Comparison of ENCODE assay signal across 8 cellular contexts in genomic region chr19:46975918-46976782, GRCh38. TPM values are rescaled to one million over a fixed set of nuclear protein-coding genes. Genes with fewer than 3 reads are reported as not detected.
DNase-seq lines count a peak whose midpoint lies in the region; ATAC-seq, FAIRE-seq and TF ChIP-seq lines count a peak whose summit lies in the region.

No MANE protein-coding gene starts in this region.

- H2AFZ ChIP-seq in IMR-90 (replicated peaks; ENCODE audit: low read length, poor library complexity) = peak overlapping the region; percentile 74

- H3K4me3 ChIP-seq in IMR-90 (ENCODE audit: insufficient read depth, low read depth, low read length) (no peak overlapping the region), bronchial epithelial cell (ENCODE audit: low read depth, low read length) (no peak overlapping the region), skeletal muscle cell (ENCODE audit: low read depth, low read length) (no peak overlapping the region)

- H2BK15ac ChIP-seq in IMR-90 (ENCODE audit: low read depth, low read length) = peak overlapping the region; percentile 60; the same call in 2 of the 3 replicates

- H3K27ac ChIP-seq in IMR-90 (ENCODE audit: insufficient read depth, low read length) = peak overlapping the region; percentile 79

- peak overlapping the region; percentile 49 for H3K18ac ChIP-seq in IMR-90 (ENCODE audit: low read depth, low read length)

- peak overlapping the region; percentile 89 for H3K4ac ChIP-seq in IMR-90 (ENCODE audit: low read depth, low read length)

- H4K5ac ChIP-seq in IMR-90 (ENCODE audit: low read depth, low read length) = peak overlapping the region; percentile 27

- WGBS in IMR-90 (ENCODE audit: extremely low coverage in 2 of 2, insufficient read length in 1 of 2), 2 experiments = 25% methylated on average over 15 of the region's 18 CpGs; no CpG with 5 or more reads in 1 of the 2 experiments

- intact Hi-C loops in IMR-90 (cut with micrococcal nuclease) = loop anchor here (2.0 to 5.0 kb wide), 3 partner anchors 39 to 119 kb away; no protein-coding TSS in a partner anchor

- FAIRE-seq in bronchial epithelial cell (lab: Jason Lieb, UNC) = no peak

- peaks cover 32% of the 10 kb centered on the region for H3K4me1 ChIP-seq in IMR-90 (ENCODE audit: control insufficient read depth, insufficient read depth, low read length)

- peak overlapping the region; percentile 84 for H4K91ac ChIP-seq in IMR-90 (ENCODE audit: insufficient read depth, low read depth, low read length)

- H2BK20ac ChIP-seq in IMR-90 (ENCODE audit: low read depth, low read length) = peak overlapping the region; percentile 90

- TF ChIP-seq POLR2A in IMR-90 (IDR thresholded peaks at IDR 0.05; ENCODE audit: low read depth, low read length) = 0 out of 2 replicates have a peak, but pooled peaks have one; percentile 19

- H3K27me3 ChIP-seq in IMR-90 (ENCODE audit: control insufficient read depth, insufficient read depth, low read length) = no peaks in the 10 kb centered on the region
- no peaks in the 10 kb centered on the region for H3K27me3 ChIP-seq in bronchial epithelial cell (ENCODE audit: control insufficient read depth, insufficient read depth, low read length)

- H3K14ac ChIP-seq in IMR-90 (replicated peaks; ENCODE audit: low read depth, low read length) = peak overlapping the region; percentile 87

- H2AK5ac ChIP-seq in IMR-90 (ENCODE audit: low read depth, low read length) = peak overlapping the region; percentile 96

- peak overlapping the region; percentile 9 for H3K4me2 ChIP-seq in IMR-90 (ENCODE audit: low read depth, low read length)

- peak overlapping the region; percentile 60 for H3K56ac ChIP-seq in IMR-90 (ENCODE audit: extremely low read depth, insufficient read depth, low read length)

- TF ChIP-seq CTCF in IMR-90 (conservative IDR thresholded peaks at IDR 0.05; ENCODE audit: low read depth, low read length) (no peak), bronchial epithelial cell (IDR thresholded peaks at IDR 0.05; ENCODE audit: insufficient read depth, low read length, severe bottlenecking) (no peak)

- no TSS peak for BruUV-seq in IMR-90 (replicated peaks; lab: Mats Ljungman, UMichigan)

- H3K36me3 ChIP-seq in IMR-90 (ENCODE audit: control insufficient read depth, insufficient read depth, low read length) (no peaks in the 10 kb centered on the region), bronchial epithelial cell (ENCODE audit: control insufficient read depth, insufficient read depth, low read length) (peaks cover 5% of the 10 kb centered on the region)

- in situ Hi-C loops in IMR-90 (cut with MboI; ENCODE audit: low sequenced_read_pairs) = no loop called here

- peaks cover 45% of the 10 kb centered on the region for H3K9me1 ChIP-seq in IMR-90 (ENCODE audit: insufficient read depth, low read length)

- CTCF ChIA-PET in IMR-90 (lab: Yijun Ruan, JAX) = interaction anchor here (1.0 to 1.3 kb wide), 4 partner anchors 15 to 119 kb away, joined by 3 to 5 read pairs (median 4); no protein-coding TSS in a partner anchor

- DNase-seq in IMR-90 (peak; percentile 93), bronchial epithelial cell (ENCODE audit: low read depth) (peak; percentile 77), iPS-NIHi11 (ENCODE audit: low spot score) (peak; percentile 69), skeletal muscle cell (ENCODE audit: low read depth) (peak; percentile 80), NCI-H1694 (lab: John Stamatoyannopoulos, UW) (no peak)
- DNase-seq in stimulated activated CD4-positive, alpha-beta T cell treated with anti-CD3 and anti-CD28 coated beads, Interleukin-4, amount 100 ng/mL, for 4 hours = no peak
- DNase-seq in activated CD4-positive, CD25-positive, alpha-beta regulatory T cell (lab: John Stamatoyannopoulos, UW) = no peak

- POLR2A ChIA-PET in IMR-90 (lab: Charles Lee; ENCODE audit: unreplicated experiment) = interaction anchor here (0.6 to 1.4 kb wide), 3 partner anchors 12 to 874 kb away, joined by 4 to 9 read pairs (median 4); no protein-coding TSS in a partner anchor

- dilution Hi-C loops in IMR-90 (cut with HindIII; ENCODE audit: low sequenced_read_pairs, unreplicated experiment) = no loop called here

- TF ChIP-seq RAD21 in IMR-90 (IDR thresholded peaks at IDR 0.05; ENCODE audit: low read length) = 0 out of 2 replicates have a peak, but pooled peaks have one; percentile 14

- H4K20me1 ChIP-seq in IMR-90 (ENCODE audit: insufficient read depth, low read length) = peaks cover 22% of the 10 kb centered on the region; the same call in 1 of the 2 replicates

- peak overlapping the region; percentile 86 for H2AK9ac ChIP-seq in IMR-90 (replicated peaks; ENCODE audit: low read depth, low read length, poor library complexity)

- peak overlapping the region; percentile 14 to 82 for H4K8ac ChIP-seq in IMR-90 (ENCODE audit: low read depth in 2 of 2, low read length in 2 of 2)

- H3K9me3 ChIP-seq in IMR-90 (ENCODE audit: control insufficient read depth, insufficient read depth, low read length) = no peaks in the 10 kb centered on the region

- peak overlapping the region; percentile 92 for H2BK120ac ChIP-seq in IMR-90 (ENCODE audit: low read depth, low read length)

- peak overlapping the region; percentile 93 for H3K23ac ChIP-seq in IMR-90 (ENCODE audit: low read depth, low read length)

- H3K79me1 ChIP-seq in IMR-90 (ENCODE audit: low read depth in 1 of 2, low read length in 2 of 2) = peaks cover 44 to 82% of the 10 kb centered on the region in 2 experiments

- ATAC-seq in IMR-90 (ENCODE audit: low read depth) = peak; percentile 83
- no peak for ATAC-seq in GM18861 (IDR thresholded peaks at IDR 0.05; ENCODE audit: unreplicated experiment)

- H2BK5ac ChIP-seq in IMR-90 (ENCODE audit: low read depth, low read length, poor library complexity, severe bottlenecking) = peak overlapping the region; percentile 87

- peak overlapping the region; percentile 39; the same call in 1 of the 2 replicates for H3K9ac ChIP-seq in IMR-90 (ENCODE audit: low read depth, low read length)

TF ChIP-seq in IMR-90, 13 proteins besides CTCF, POLR2A, EP300 and RAD21:
- TF ChIP-seq MAFK (IDR thresholded peaks at IDR 0.05; ENCODE audit: low read depth, low read length) (no peak), NFE2L2 (IDR thresholded peaks at IDR 0.05; ENCODE audit: low read depth, low read length) (peak; percentile 68; the same call in 1 of the 2 replicates), CEBPB (IDR thresholded peaks at IDR 0.05; ENCODE audit: low read depth, low read length) (peak; percentile 65), MXI1 (IDR thresholded peaks at IDR 0.05; ENCODE audit: borderline replicate concordance, low read depth, low read length) (0 out of 2 replicates have a peak, but pooled peaks have one; percentile 20), ELK1 (IDR thresholded peaks at IDR 0.05; ENCODE audit: borderline replicate concordance, low read depth, low read length) (no peak)

RNA-seq across cellular contexts. Expression of gene NPAS1, which starts 43.5 kb away (rescaled TPM):
- total RNA-seq in IMR-90 (2012; rRNA removed) (0.36 and 0.56 TPM in 2 replicates), bronchial epithelial cell (0.26 and 0.64 TPM in 2 replicates)
- 5.7 and 7.4 TPM in 2 replicates for polyA plus RNA-seq in IMR-90 (2012; rRNA removed)
- 6.7 and 7.2 TPM in 2 replicates for polyA plus RNA-seq in IMR-90 (2012; cell fraction: cytosol; rRNA removed)
- polyA plus RNA-seq in IMR-90 (2012; cell fraction: nucleus; rRNA removed; ENCODE audit: low replicate concordance) = 6.1 and 23.6 TPM in 2 replicates

Comparison
In these comparisons a context has a peak if more than half of its experiments do, and no peak if none do; other contexts are left out.
1. DNase-seq: peak in IMR-90 (single experiment), bronchial epithelial cell (single experiment), iPS-NIHi11 (single experiment) and skeletal muscle cell (single experiment); none in stimulated activated CD4-positive, alpha-beta T cell treated with anti-CD3 and anti-CD28 coated beads, Interleukin-4, amount 100 ng/mL, for 4 hours (0 of 2), NCI-H1694 (single experiment) and activated CD4-positive, CD25-positive, alpha-beta regulatory T cell (0 of 4).